25 cellular contexts compared by ENCODE assay signal in the genomic region with DNA sequence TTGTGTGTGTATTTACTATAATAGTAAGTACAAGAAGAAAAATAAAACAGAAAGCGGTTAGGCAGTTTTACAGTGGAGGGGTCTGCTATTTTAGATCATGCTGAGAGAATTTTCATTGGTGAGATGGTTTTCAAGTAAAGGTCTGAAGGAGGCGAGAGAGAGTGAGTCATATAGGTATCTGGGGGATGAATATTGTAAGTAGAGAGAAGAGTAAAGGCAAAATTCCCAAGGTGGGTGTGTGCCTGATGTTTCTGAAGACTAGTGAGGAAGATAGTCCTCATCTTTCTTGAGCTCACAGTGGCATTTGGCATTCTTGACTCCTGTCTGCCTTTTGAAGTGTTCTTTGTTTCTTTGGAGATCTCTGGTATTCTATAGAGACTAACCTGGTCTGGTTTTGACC.
"Had no signal": no experiment of that assay in that cellular context is flagged by ENCODE, and none has a peak within 500 bp of the region (broad histone marks: within the 10 kb centered on the region; RNA-seq: fewer than 3 reads in every experiment).

No MANE protein-coding gene starts in this region.

- DNase-seq: left colon; left lung; lower lobe of right lung; mammary epithelial cell; mesenchymal stem cell; naive thymus-derived CD4-positive, alpha-beta T cell; ovary; retina; right cardiac atrium; spleen; stimulated activated CD4-positive, alpha-beta T cell treated with anti-CD3 and anti-CD28 coated beads, Interleukin-4, amount 100 ng/mL, for 24 hours; stimulated activated naive CD4-positive, alpha-beta T cell; tibial artery; upper lobe of right lung had no signal

- H3K36me3 ChIP-seq: left lung, lower lobe of right lung, ovary, thoracic aorta had no signal

- H3K27me3 Mint-ChIP-seq: naive thymus-derived CD4-positive, alpha-beta T cell; progenitor cell of endocrine pancreas; stimulated activated naive CD8-positive, alpha-beta T cell treated with anti-CD3 and anti-CD28 coated beads, Interleukin-15, Interleukin-2, amounts not matched to agents 100 ng/mL and 50 ng/mL, for 24 hours had no signal

- H3K27ac ChIP-seq: hepatocyte, left lung, lower lobe of right lung, ovary, skin epidermis, spleen, suprapubic skin, thoracic aorta, tibial artery, upper lobe of right lung had no signal

- H3K4me1 ChIP-seq: left lung, spleen, tibial artery, upper lobe of right lung had no signal

- H3K27ac Mint-ChIP-seq: mesothelial cell of epicardium; naive thymus-derived CD4-positive, alpha-beta T cell; natural killer cell treated with Interleukin-12 subunit alpha and Interleukin-12 subunit beta and Interleukin-15 and Interleukin-18, amount 100 ng/mL, for 72 hours; progenitor cell of endocrine pancreas; stimulated activated effector memory CD8-positive, alpha-beta T cell treated with anti-CD3 and anti-CD28 coated beads, Interleukin-12 subunit alpha, Interleukin-12 subunit beta, amount 100 ng/mL, for 72 hours; stimulated activated naive CD8-positive, alpha-beta T cell treated with anti-CD3 and anti-CD28 coated beads, Interleukin-15, Interleukin-2, amounts not matched to agents 100 ng/mL and 50 ng/mL, for 24 hours had no signal

- H3K4me1 Mint-ChIP-seq: mesothelial cell of epicardium had no signal

- H3K27me3 ChIP-seq: hepatocyte, left lung, ovary, spleen, suprapubic skin, tibial artery, upper lobe of right lung had no signal

- H3K36me3 Mint-ChIP-seq: mesothelial cell of epicardium; stimulated activated effector memory CD8-positive, alpha-beta T cell treated with anti-CD3 and anti-CD28 coated beads, Interleukin-12 subunit alpha, Interleukin-12 subunit beta, amount 100 ng/mL, for 72 hours had no signal

- H3K9me3 ChIP-seq: lower lobe of right lung, ovary, thoracic aorta, upper lobe of right lung had no signal

- H3K9me3 Mint-ChIP-seq: natural killer cell treated with Interleukin-12 subunit alpha and Interleukin-12 subunit beta and Interleukin-15 and Interleukin-18, amount 100 ng/mL, for 72 hours; stimulated activated effector memory CD8-positive, alpha-beta T cell treated with anti-CD3 and anti-CD28 coated beads, Interleukin-12 subunit alpha, Interleukin-12 subunit beta, amount 100 ng/mL, for 72 hours; stimulated activated naive CD8-positive, alpha-beta T cell treated with anti-CD3 and anti-CD28 coated beads, Interleukin-15, Interleukin-2, amounts not matched to agents 100 ng/mL and 50 ng/mL, for 24 hours had no signal

- H3K4me3 ChIP-seq: hepatocyte, left lung, lower lobe of right lung, ovary, skin epidermis, spleen, suprapubic skin, thoracic aorta, tibial artery, upper lobe of right lung had no signal

- ATAC-seq: left colon; left lung; lower lobe of right lung; naive thymus-derived CD4-positive, alpha-beta T cell; natural killer cell treated with Interleukin-12 subunit alpha and Interleukin-12 subunit beta and Interleukin-15 and Interleukin-18, amount 100 ng/mL, for 72 hours; right cardiac atrium; sciatic nerve; stimulated activated effector memory CD8-positive, alpha-beta T cell treated with anti-CD3 and anti-CD28 coated beads, Interleukin-12 subunit alpha, Interleukin-12 subunit beta, amount 100 ng/mL, for 72 hours; upper lobe of right lung had no signal

- FAIRE-seq: urothelium cell line had no signal

- H3K4me3 Mint-ChIP-seq: mesothelial cell of epicardium; naive thymus-derived CD4-positive, alpha-beta T cell; natural killer cell treated with Interleukin-12 subunit alpha and Interleukin-12 subunit beta and Interleukin-15 and Interleukin-18, amount 100 ng/mL, for 72 hours; stimulated activated effector memory CD8-positive, alpha-beta T cell treated with anti-CD3 and anti-CD28 coated beads, Interleukin-12 subunit alpha, Interleukin-12 subunit beta, amount 100 ng/mL, for 72 hours; stimulated activated naive CD8-positive, alpha-beta T cell treated with anti-CD3 and anti-CD28 coated beads, Interleukin-15, Interleukin-2, amounts not matched to agents 100 ng/mL and 50 ng/mL, for 24 hours had no signal
